In the genomic region with DNA sequence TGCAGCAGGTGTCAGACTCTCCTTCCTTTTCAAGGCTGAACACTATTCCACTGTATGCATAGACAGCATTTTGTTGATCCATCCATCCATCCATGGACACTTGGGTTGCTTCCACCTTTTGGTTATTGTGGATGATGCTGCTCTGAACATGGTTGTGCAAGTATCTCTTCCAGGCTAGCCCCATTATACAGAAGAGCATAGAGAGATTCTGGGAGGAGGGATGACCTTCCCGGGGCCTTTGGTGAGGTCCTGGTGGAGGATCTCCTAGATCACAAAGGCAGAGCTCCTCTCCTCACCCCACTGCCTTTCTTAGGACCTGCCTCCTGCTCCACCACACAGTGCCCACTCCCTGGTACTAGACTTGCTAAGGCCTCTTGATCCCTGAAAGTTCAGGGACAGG, we compare ENCODE assay signal across 17 cellular contexts. TPM values are rescaled to one million over a fixed set of nuclear protein-coding genes. Genes with fewer than 3 reads are reported as not detected.
"Had no signal": no experiment of that assay in that cellular context is flagged by ENCODE, and none has a peak within 500 bp of the region (broad histone marks: within the 10 kb centered on the region; RNA-seq: fewer than 3 reads in every experiment).

No MANE protein-coding gene starts in this region.

RNA-seq across cellular contexts. Expression of gene KCNJ18, which starts 27.2 kb away (rescaled TPM):
- total RNA-seq: myocyte; naive thymus-derived CD8-positive, alpha-beta T cell; natural killer cell treated with Interleukin-12 subunit alpha and Interleukin-12 subunit beta and Interleukin-15 and Interleukin-18, amount 100 ng/mL, for 72 hours; neural crest cell; omental fat pad; osteocyte; pancreas; progenitor cell of endocrine pancreas; psoas muscle; renal cortical epithelial cell; sciatic nerve; smooth muscle cell; spleen; transverse colon; upper lobe of left lung; urinary bladder; uterus had no signal
